In the genomic region with DNA sequence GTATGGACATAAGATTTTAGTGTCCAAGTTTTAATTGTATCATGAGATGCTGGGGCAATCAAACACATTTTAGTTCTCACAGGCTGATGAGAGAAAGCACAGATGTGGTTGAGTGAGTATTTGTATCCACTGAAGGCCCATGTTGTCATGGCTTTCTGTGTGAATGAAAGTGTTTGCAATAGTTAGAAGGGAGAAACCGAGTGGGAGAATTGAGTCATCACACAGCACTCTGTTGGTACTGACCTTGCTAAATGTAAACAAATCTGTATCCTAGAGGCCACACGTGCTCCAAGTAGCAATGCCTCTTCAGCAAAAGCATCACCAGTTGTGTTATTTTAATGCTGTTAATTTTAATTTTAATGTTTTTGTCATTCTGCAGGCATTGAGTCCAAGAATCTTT, we compare ENCODE assay signal across 8 cellular contexts.
DNase-seq lines count a peak whose midpoint lies in the region; ATAC-seq and TF ChIP-seq lines count a peak whose summit lies in the region.

No MANE protein-coding gene starts in this region.

- no peaks in the 10 kb centered on the region for H3K9me3 ChIP-seq in SJCRH30 (replicated peaks)

- no peak overlapping the region for H3K27ac ChIP-seq in SJCRH30

- ATAC-seq in GM19328 (IDR thresholded peaks at IDR 0.05; ENCODE audit: unreplicated experiment) (peak; percentile 94), HG03159 (IDR thresholded peaks at IDR 0.05; ENCODE audit: unreplicated experiment) (peak; percentile 99)

- H3K36me3 ChIP-seq in SJCRH30: no peaks in the 10 kb centered on the region

- H3K4me3 ChIP-seq in cardiac fibroblast (replicated peaks in 1 of 2; ENCODE audit: low read depth in 2 of 2, low read length in 2 of 2) (no peak overlapping the region), SJCRH30 (no peak overlapping the region)

- in situ Hi-C loops in Caki2 (cut with HindIII; ENCODE audit: low pct_unique_long_range_greater_than_20kb, low sequenced_read_pairs): no loop called here

- H3K4me1 ChIP-seq in SJCRH30: no peaks in the 10 kb centered on the region

- no peaks in the 10 kb centered on the region for H3K27me3 ChIP-seq in SJCRH30

- DNase-seq in Caki2 (ENCODE audit: low read depth) (peak; percentile 58), cardiac fibroblast (ENCODE audit: low read depth in 2 of 2) (peak; percentile 38), SJCRH30 (no peak), cerebellar nuclear complex (lab: John Stamatoyannopoulos, UW) (no peak), NCI-H446 treated with DMSO at 0.1 percent for 48 hours (lab: John Stamatoyannopoulos, UW) (no peak)
- DNase-seq in activated CD8-positive, alpha-beta memory T cell treated with anti-CD3 and anti-CD28 coated beads, Interleukin-2, amount 50 U/mL, for 4 hours: no peak

- TF ChIP-seq CTCF in cardiac fibroblast (IDR thresholded peaks at IDR 0.05; ENCODE audit: low read depth, low read length): no peak

Comparison
In these comparisons a context has a peak if more than half of its experiments do, and no peak if none do; other contexts are left out.
1. DNase-seq: peak in Caki2 (single experiment) and cardiac fibroblast (2 of 2); none in SJCRH30 (0 of 2), activated CD8-positive, alpha-beta memory T cell treated with anti-CD3 and anti-CD28 coated beads, Interleukin-2, amount 50 U/mL, for 4 hours (single experiment), cerebellar nuclear complex (0 of 2) and NCI-H446 treated with DMSO at 0.1 percent for 48 hours (single experiment).